ENCODE assay signal across 9 cellular contexts in the genomic region with DNA sequence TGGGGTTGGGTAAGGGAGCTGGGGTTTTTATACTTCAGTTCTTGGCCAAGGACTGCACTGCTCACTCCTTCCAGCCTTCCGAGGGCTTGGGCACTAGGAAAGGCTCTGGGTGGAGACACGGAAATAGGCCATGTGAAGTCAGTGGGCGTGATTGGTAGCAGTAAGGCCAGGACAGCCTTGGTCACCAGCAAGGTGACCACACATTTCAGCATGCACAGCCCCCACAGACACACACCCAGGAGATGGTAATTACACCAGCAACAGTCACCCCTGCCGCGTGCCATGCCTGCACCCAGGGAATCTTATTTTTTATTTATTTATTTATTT.
DNase-seq lines count a peak whose midpoint lies in the region; ATAC-seq and TF ChIP-seq lines count a peak whose summit lies in the region.
"Had no signal": no experiment of that assay in that cellular context is flagged by ENCODE, and none has a peak within 500 bp of the region (broad histone marks: within the 10 kb centered on the region; RNA-seq: fewer than 3 reads in every experiment).

No MANE protein-coding gene starts in this region.

- peaks cover 15% of the 10 kb centered on the region for H3K36me3 Mint-ChIP-seq in activated naive CD8-positive, alpha-beta T cell treated with anti-CD3 and anti-CD28 coated beads, Interleukin-2, amount 10 ng/mL, durations not matched to agents 7 days and 5 days
- H3K36me3 Mint-ChIP-seq in activated naive CD8-positive, alpha-beta T cell treated with anti-CD3 and anti-CD28 coated beads for 36 hours: no peaks in the 10 kb centered on the region

- H3K4me1 Mint-ChIP-seq in activated naive CD8-positive, alpha-beta T cell treated with anti-CD3 and anti-CD28 coated beads, Interleukin-2, amount 10 ng/mL, durations not matched to agents 7 days and 5 days: peaks cover 66% of the 10 kb centered on the region
- H3K4me1 Mint-ChIP-seq in activated naive CD8-positive, alpha-beta T cell treated with anti-CD3 and anti-CD28 coated beads for 36 hours: peaks cover 60% of the 10 kb centered on the region

- TF ChIP-seq CTCF in transverse colon (IDR thresholded peaks at IDR 0.05): no peak

- H3K4me1 ChIP-seq in muscle layer of colon (ENCODE audit: insufficient read depth, low read length) (peaks cover 89% of the 10 kb centered on the region), transverse colon (peaks cover 55 to 67% (median 64%) of the 10 kb centered on the region in 4 donors)

- H3K27ac Mint-ChIP-seq in activated naive CD8-positive, alpha-beta T cell treated with anti-CD3 and anti-CD28 coated beads, Interleukin-2, amount 10 ng/mL, durations not matched to agents 7 days and 5 days: peak overlapping the region; percentile 81
- no peak overlapping the region for H3K27ac Mint-ChIP-seq in activated naive CD8-positive, alpha-beta T cell treated with anti-CD3 and anti-CD28 coated beads for 36 hours

- H3K4me3 ChIP-seq in muscle layer of colon (ENCODE audit: low read depth in 1 of 2, low read length in 2 of 2) (peak overlapping the region in 1 of 2 donors; percentile 19), transverse colon (no peak overlapping the region)

- H3K27ac ChIP-seq in caudate nucleus (ENCODE audit: low read depth, low read length): peak overlapping the region; percentile 27
- peak overlapping the region; percentile 93 for H3K27ac ChIP-seq in muscle layer of colon (ENCODE audit: low read depth, low read length)
- peak overlapping the region; percentile 80 to 91 (median 88) for H3K27ac ChIP-seq in transverse colon

- TF ChIP-seq POLR2A in transverse colon (IDR thresholded peaks at IDR 0.05): no peak

- intact Hi-C loops in transverse colon (cut with DNase I; ENCODE audit: low total_unique reads): no loop called here

- POLR2A ChIA-PET in activated naive CD8-positive, alpha-beta T cell treated with anti-CD3 and anti-CD28 coated beads, Interleukin-2, amount 10 ng/mL, durations not matched to agents 7 days and 5 days (lab: Charles Lee): interaction anchor here (0.6 to 5.1 kb wide), 4 partner anchors 7 to 21 kb away, joined by 3 to 39 read pairs (median 26); no protein-coding TSS in a partner anchor

- H3K4me3 Mint-ChIP-seq in activated naive CD8-positive, alpha-beta T cell treated with anti-CD3 and anti-CD28 coated beads, Interleukin-2, amount 10 ng/mL, durations not matched to agents 7 days and 5 days: no peak overlapping the region
- H3K4me3 Mint-ChIP-seq in activated naive CD8-positive, alpha-beta T cell treated with anti-CD3 and anti-CD28 coated beads for 36 hours: no peak overlapping the region

- H3K9me3 ChIP-seq in muscle layer of colon (ENCODE audit: low read length) (no peaks in the 10 kb centered on the region), transverse colon (no peaks in the 10 kb centered on the region)

- DNase-seq in activated naive CD8-positive, alpha-beta T cell treated with anti-CD3 and anti-CD28 coated beads, Interleukin-2, amount 10 ng/mL, durations not matched to agents 7 days and 5 days: no peak
- no peak for DNase-seq in activated naive CD8-positive, alpha-beta T cell treated with anti-CD3 and anti-CD28 coated beads for 36 hours
- DNase-seq in caudate nucleus (lab: John Stamatoyannopoulos, UW): no peak
- DNase-seq in transverse colon: no peak
- DNase-seq in NCI-H526 treated with DMSO at 0.1 percent for 48 hours (lab: John Stamatoyannopoulos, UW): no peak
- no peak for DNase-seq in NCI-H82 (lab: John Stamatoyannopoulos, UW)
- no peak for DNase-seq in mesenteric fat pad (ENCODE audit: low spot score)
- DNase-seq: NCI-H1092 had no signal

- no peaks in the 10 kb centered on the region for H3K9me3 Mint-ChIP-seq in activated naive CD8-positive, alpha-beta T cell treated with anti-CD3 and anti-CD28 coated beads, Interleukin-2, amount 10 ng/mL, durations not matched to agents 7 days and 5 days
- no peaks in the 10 kb centered on the region for H3K9me3 Mint-ChIP-seq in activated naive CD8-positive, alpha-beta T cell treated with anti-CD3 and anti-CD28 coated beads for 36 hours

- no peak for TF ChIP-seq EP300 in transverse colon (IDR thresholded peaks at IDR 0.05; ENCODE audit: low read depth)

- no peak for ATAC-seq in activated naive CD8-positive, alpha-beta T cell treated with anti-CD3 and anti-CD28 coated beads, Interleukin-2, amount 10 ng/mL, durations not matched to agents 7 days and 5 days (ENCODE audit: low read depth)

- H3K9ac ChIP-seq in muscle layer of colon (ENCODE audit: low read length): peak overlapping the region; percentile 69

- in situ Hi-C loops in transverse colon (cut with MboI; ENCODE audit: low pct_ligation_motif_present in 1 of 4, low pct_unique_long_range_greater_than_20kb in 1 of 4, low sequenced_read_pairs in 3 of 4): no loop called here

- no peaks in the 10 kb centered on the region for H3K27me3 Mint-ChIP-seq in activated naive CD8-positive, alpha-beta T cell treated with anti-CD3 and anti-CD28 coated beads, Interleukin-2, amount 10 ng/mL, durations not matched to agents 7 days and 5 days
- H3K27me3 Mint-ChIP-seq in activated naive CD8-positive, alpha-beta T cell treated with anti-CD3 and anti-CD28 coated beads for 36 hours: no peaks in the 10 kb centered on the region

- 68% methylated on average over 5 of the region's 5 CpGs; no CpG with 5 or more reads in 1 of the 2 donors for WGBS in transverse colon (ENCODE audit: low coverage in 1 of 2), 2 donors

- no peaks in the 10 kb centered on the region for H3K27me3 ChIP-seq in muscle layer of colon (ENCODE audit: control insufficient read depth in 1 of 2, insufficient read depth in 2 of 2, low read length in 2 of 2)
- H3K27me3 ChIP-seq in transverse colon: no peaks in the 10 kb centered on the region

- no peaks in the 10 kb centered on the region for H3K36me3 ChIP-seq in muscle layer of colon (ENCODE audit: insufficient read depth, low read length)
- H3K36me3 ChIP-seq in transverse colon: no peaks in the 10 kb centered on the region

Comparison
In these comparisons a context has a peak if more than half of its experiments do, and no peak if none do; other contexts are left out.
1. H3K27ac ChIP-seq: peak in every context shown above with its lines; median percentile 93 in muscle layer of colon; 88 in transverse colon; 27 in caudate nucleus.